ENCODE assay signal across 20 cellular contexts in genomic region chr6:25008707-25009106, GRCh38.
A peak's percentile ranks its signal among the peaks of the same experiment; 100 is the strongest.
DNase-seq lines count a peak whose midpoint lies in the region; ATAC-seq, FAIRE-seq and TF ChIP-seq lines count a peak whose summit lies in the region.
"Had no signal": no experiment of that assay in that cellular context is flagged by ENCODE, and none has a peak within 500 bp of the region (broad histone marks: within the 10 kb centered on the region; RNA-seq: fewer than 3 reads in every experiment).

No MANE protein-coding gene starts in this region.

- no peaks in the 10 kb centered on the region for H3K36me3 Mint-ChIP-seq in activated naive CD4-positive, alpha-beta T cell treated with anti-CD3 and anti-CD28 coated beads, Interleukin-2, amount 50 U/mL, for 24 hours
- no peaks in the 10 kb centered on the region for H3K36me3 Mint-ChIP-seq in T-cell
- H3K36me3 Mint-ChIP-seq in central memory CD8-positive, alpha-beta T cell (ENCODE audit: insufficient read depth): peaks cover 5% of the 10 kb centered on the region
- no peaks in the 10 kb centered on the region for H3K36me3 Mint-ChIP-seq in stimulated activated memory B cell treated with anti-CD40 and anti-IgM and Interleukin-4, amounts not matched to agents 10 μg/mL and 1 μg/mL and 100 μg/mL, for 72 hours
- H3K36me3 Mint-ChIP-seq: WTC11 had no signal

- peak overlapping the region; percentile 78 for H3K4me3 Mint-ChIP-seq in activated naive CD4-positive, alpha-beta T cell treated with anti-CD3 and anti-CD28 coated beads, Interleukin-2, amount 50 U/mL, for 24 hours
- H3K4me3 Mint-ChIP-seq in T-cell: peak overlapping the region in 1 of 3 donors; percentile 68
- no peak overlapping the region for H3K4me3 Mint-ChIP-seq in central memory CD8-positive, alpha-beta T cell
- no peak overlapping the region for H3K4me3 Mint-ChIP-seq in stimulated activated memory B cell treated with anti-CD40 and anti-IgM and Interleukin-4, amounts not matched to agents 10 μg/mL and 1 μg/mL and 100 μg/mL, for 72 hours
- H3K4me3 Mint-ChIP-seq: dendritic cell treated with granulocyte-macrophage colony-stimulating factor and Interleukin-4, amounts not matched to agents 40 ng/mL and 50 ng/mL, for 4 days; WTC11 had no signal

- peaks cover 96% of the 10 kb centered on the region for H3K4me1 Mint-ChIP-seq in activated naive CD4-positive, alpha-beta T cell treated with anti-CD3 and anti-CD28 coated beads, Interleukin-2, amount 50 U/mL, for 24 hours
- H3K4me1 Mint-ChIP-seq in T-cell: peaks cover 88 to 92% (median 89%) of the 10 kb centered on the region in 3 donors
- peaks cover 71% of the 10 kb centered on the region for H3K4me1 Mint-ChIP-seq in central memory CD8-positive, alpha-beta T cell
- H3K4me1 Mint-ChIP-seq in stimulated activated memory B cell treated with anti-CD40 and anti-IgM and Interleukin-4, amounts not matched to agents 10 μg/mL and 1 μg/mL and 100 μg/mL, for 72 hours: peaks cover 78% of the 10 kb centered on the region

- no peak for DNase-seq in activated naive CD4-positive, alpha-beta T cell treated with Interleukin-2 at 50 U/mL for 16 hours
- no peak for DNase-seq in T-cell
- DNase-seq in central memory CD8-positive, alpha-beta T cell (ENCODE audit: low spot score in 2 of 2): no peak
- DNase-seq in H54 (ENCODE audit: insufficient read length, low spot score): no peak
- DNase-seq: activated CD8-positive, alpha-beta memory T cell treated with anti-CD3 and anti-CD28 coated beads, Interleukin-2, amount 50 U/mL, for 4 hours; foreskin fibroblast; GM23248; hypothalamus; NCI-H1105 treated with DMSO at 0.1 percent for 48 hours; SHP77 treated with DMSO at 0.1 percent for 48 hours; stimulated activated naive CD4-positive, alpha-beta T cell treated with Interleukin-2 at 50 U/mL for 16 hours; trophoblast cell had no signal

- peak overlapping the region; percentile 94 for H3K27ac Mint-ChIP-seq in activated naive CD4-positive, alpha-beta T cell treated with anti-CD3 and anti-CD28 coated beads, Interleukin-2, amount 50 U/mL, for 24 hours
- H3K27ac Mint-ChIP-seq in T-cell: peak overlapping the region; percentile 86 to 88
- peak overlapping the region; percentile 78 for H3K27ac Mint-ChIP-seq in central memory CD8-positive, alpha-beta T cell (ENCODE audit: low read depth)
- H3K27ac Mint-ChIP-seq in stimulated activated memory B cell treated with anti-CD40 and anti-IgM and Interleukin-4, amounts not matched to agents 10 μg/mL and 1 μg/mL and 100 μg/mL, for 72 hours: peak overlapping the region; percentile 78
- H3K27ac Mint-ChIP-seq: WTC11 had no signal

- no peak for FAIRE-seq in H54 (lab: Jason Lieb, UNC)
- FAIRE-seq: bronchial epithelial cell, keratinocyte had no signal

- H3K9me3 Mint-ChIP-seq in activated naive CD4-positive, alpha-beta T cell treated with anti-CD3 and anti-CD28 coated beads, Interleukin-2, amount 50 U/mL, for 24 hours: no peaks in the 10 kb centered on the region
- H3K9me3 Mint-ChIP-seq in T-cell: no peaks in the 10 kb centered on the region
- H3K9me3 Mint-ChIP-seq in central memory CD8-positive, alpha-beta T cell: no peaks in the 10 kb centered on the region
- no peaks in the 10 kb centered on the region for H3K9me3 Mint-ChIP-seq in stimulated activated memory B cell treated with anti-CD40 and anti-IgM and Interleukin-4, amounts not matched to agents 10 μg/mL and 1 μg/mL and 100 μg/mL, for 72 hours
- H3K9me3 Mint-ChIP-seq: dendritic cell treated with granulocyte-macrophage colony-stimulating factor and Interleukin-4, amounts not matched to agents 40 ng/mL and 50 ng/mL, for 4 days; WTC11 had no signal

- POLR2A ChIA-PET in T-cell (lab: Charles Lee): interaction anchor here in 1 of 2 donors (0.6 kb wide), 1 partner anchor 9 kb away, joined by 3 read pairs; no protein-coding TSS in a partner anchor

- no peak for TF ChIP-seq POLR2A in H54 (IDR thresholded peaks at IDR 0.05; ENCODE audit: low read depth, low read length)

- H3K27me3 Mint-ChIP-seq in activated naive CD4-positive, alpha-beta T cell treated with anti-CD3 and anti-CD28 coated beads, Interleukin-2, amount 50 U/mL, for 24 hours: no peaks in the 10 kb centered on the region
- no peaks in the 10 kb centered on the region for H3K27me3 Mint-ChIP-seq in T-cell
- H3K27me3 Mint-ChIP-seq in central memory CD8-positive, alpha-beta T cell: no peaks in the 10 kb centered on the region
- no peaks in the 10 kb centered on the region for H3K27me3 Mint-ChIP-seq in stimulated activated memory B cell treated with anti-CD40 and anti-IgM and Interleukin-4, amounts not matched to agents 10 μg/mL and 1 μg/mL and 100 μg/mL, for 72 hours
- H3K27me3 Mint-ChIP-seq: dendritic cell treated with granulocyte-macrophage colony-stimulating factor and Interleukin-4, amounts not matched to agents 40 ng/mL and 50 ng/mL, for 4 days had no signal

- CTCF ChIA-PET in T-cell (lab: Charles Lee): interaction anchor here (0.6 to 1.9 kb wide), 9 partner anchors 9 to 214 kb away, joined by 3 to 11 read pairs (median 3); no protein-coding TSS in a partner anchor

- no peak for ATAC-seq in T-cell (replicated peaks in 1 of 4)
- no peak for ATAC-seq in central memory CD8-positive, alpha-beta T cell (replicated peaks; ENCODE audit: extremely low read depth, poor library complexity, severe bottlenecking)
- no peak for ATAC-seq in stimulated activated memory B cell treated with anti-CD40 and anti-IgM and Interleukin-4, amounts not matched to agents 10 μg/mL and 1 μg/mL and 100 μg/mL, for 72 hours
- no peak for ATAC-seq in HG02884 (IDR thresholded peaks at IDR 0.05; ENCODE audit: unreplicated experiment)
- ATAC-seq in GM19467 (IDR thresholded peaks at IDR 0.05; ENCODE audit: unreplicated experiment): no peak
- ATAC-seq: WTC11 had no signal
